Comparison of ENCODE assay signal across 20 cellular contexts in genomic region chr15:90683876-90684275, GRCh38.
"Had no signal": no experiment of that assay in that cellular context is flagged by ENCODE, and none has a peak within 500 bp of the region (broad histone marks: within the 10 kb centered on the region; RNA-seq: fewer than 3 reads in every experiment).

No MANE protein-coding gene starts in this region.

- H3K36me3 Mint-ChIP-seq: T-cell had no signal

- H3K36me3 ChIP-seq: esophagus muscularis mucosa, suprapubic skin, transverse colon, uterus had no signal

- H3K9me3 ChIP-seq: esophagus muscularis mucosa, suprapubic skin, transverse colon, uterus had no signal

- H3K27me3 ChIP-seq: esophagus muscularis mucosa, suprapubic skin, transverse colon, uterus had no signal

- H3K9me3 Mint-ChIP-seq: activated T-helper 1 cell treated with anti-CD3 and anti-CD28 coated beads, Interleukin-12 subunit alpha, Interleukin-12 subunit beta, Interleukin-2, Interleukin-4 antibody, amounts not matched to agents 30 ng/mL and 10 ng/mL and 1 ng/mL, durations not matched to agents 14 hours and 24 hours and 36 hours; naive thymus-derived CD4-positive, alpha-beta T cell; stimulated activated naive CD8-positive, alpha-beta T cell treated with anti-CD3 and anti-CD28 coated beads, Interleukin-15, Interleukin-2, amounts not matched to agents 100 ng/mL and 50 ng/mL, for 24 hours; T-cell had no signal

- ATAC-seq: naive thymus-derived CD4-positive, alpha-beta T cell; SK-N-SH treated with all-trans-retinoic acid at 6 μM for 48 hours; T-cell had no signal

- H3K27me3 Mint-ChIP-seq: naive thymus-derived CD4-positive, alpha-beta T cell; stimulated activated naive CD8-positive, alpha-beta T cell treated with anti-CD3 and anti-CD28 coated beads, Interleukin-15, Interleukin-2, amounts not matched to agents 100 ng/mL and 50 ng/mL, for 24 hours; T-cell had no signal

- H3K4me3 ChIP-seq: esophagus muscularis mucosa, suprapubic skin, transverse colon, uterus had no signal

- H3K27ac Mint-ChIP-seq: activated T-helper 1 cell treated with anti-CD3 and anti-CD28 coated beads, Interleukin-12 subunit alpha, Interleukin-12 subunit beta, Interleukin-2, Interleukin-4 antibody, amounts not matched to agents 30 ng/mL and 10 ng/mL and 1 ng/mL, durations not matched to agents 14 hours and 24 hours and 36 hours; stimulated activated naive CD8-positive, alpha-beta T cell treated with anti-CD3 and anti-CD28 coated beads, Interleukin-15, Interleukin-2, amounts not matched to agents 100 ng/mL and 50 ng/mL, for 24 hours; T-cell had no signal

- H3K4me3 Mint-ChIP-seq: activated T-helper 1 cell treated with anti-CD3 and anti-CD28 coated beads, Interleukin-12 subunit alpha, Interleukin-12 subunit beta, Interleukin-2, Interleukin-4 antibody, amounts not matched to agents 30 ng/mL and 10 ng/mL and 1 ng/mL, durations not matched to agents 14 hours and 24 hours and 36 hours; stimulated activated naive CD8-positive, alpha-beta T cell treated with anti-CD3 and anti-CD28 coated beads, Interleukin-15, Interleukin-2, amounts not matched to agents 100 ng/mL and 50 ng/mL, for 24 hours; T-cell had no signal

- DNase-seq: activated CD4-positive, alpha-beta T cell treated with anti-CD3 and anti-CD28 coated beads for 1 hour; activated naive CD4-positive, alpha-beta T cell treated with Interleukin-2 at 50 U/mL for 16 hours; dermis blood vessel endothelial cell; effector memory CD4-positive, alpha-beta T cell; mesenchymal stem cell; naive thymus-derived CD4-positive, alpha-beta T cell; occipital lobe; Right ventricle myocardium superior; stimulated activated CD4-positive, alpha-beta T cell treated with anti-CD3 and anti-CD28 coated beads, Interleukin-12 subunit alpha, Interleukin-12 subunit beta, amount 100 ng/mL, for 4 hours; stimulated activated CD4-positive, alpha-beta T cell treated with anti-CD3 and anti-CD28 coated beads, Interleukin-1b, Interleukin-23, amount 100 ng/mL, for 48 hours; stimulated activated CD8-positive, alpha-beta memory T cell treated with anti-CD3 and anti-CD28 coated beads, Interleukin-4, amount 100 ng/mL, for 48 hours; T-cell; transverse colon had no signal

- H3K27ac ChIP-seq: esophagus muscularis mucosa, suprapubic skin, transverse colon, uterus, VCaP had no signal
